ENCODE assay signal across 14 cellular contexts in the genomic region with DNA sequence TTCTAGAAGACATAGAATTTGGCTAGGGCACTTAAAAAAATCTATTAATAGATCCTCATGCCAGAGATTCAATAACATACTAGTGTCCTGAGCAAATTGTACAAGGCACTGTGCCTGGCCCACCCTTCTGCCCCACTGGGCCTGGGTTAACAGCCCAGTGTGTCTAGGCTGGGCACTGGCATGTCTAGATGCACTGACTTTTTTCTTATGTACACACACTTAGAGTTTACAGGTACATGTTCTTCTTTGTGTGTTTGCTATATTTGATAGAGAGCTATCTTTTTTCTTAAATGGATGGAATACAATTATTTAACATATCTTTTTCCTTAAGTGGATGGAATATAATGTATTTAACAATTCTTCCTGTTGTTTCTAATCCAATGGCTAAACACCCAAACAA.
DNase-seq lines count a peak whose midpoint lies in the region; ATAC-seq and TF ChIP-seq lines count a peak whose summit lies in the region.
"Had no signal": no experiment of that assay in that cellular context is flagged by ENCODE, and none has a peak within 500 bp of the region (broad histone marks: within the 10 kb centered on the region; RNA-seq: fewer than 3 reads in every experiment).

No MANE protein-coding gene starts in this region.

- H4K20me1 ChIP-seq in PC-3 (ENCODE audit: low read length) = no peaks in the 10 kb centered on the region

- CTCF ChIA-PET in PC-3 (lab: Charles Lee) = no interaction called here

- no TSS peak for BruUV-seq in PC-3 (replicated peaks; lab: Mats Ljungman, UMichigan)

- H3K36me3 ChIP-seq in PC-3 (ENCODE audit: low read depth, low read length) (no peaks in the 10 kb centered on the region), psoas muscle (ENCODE audit: insufficient read depth in 1 of 2, low read depth in 1 of 2) (no peaks in the 10 kb centered on the region)
- H3K36me3 ChIP-seq: colonic mucosa had no signal

- H3K27me3 ChIP-seq in PC-3 (ENCODE audit: low read length) = no peaks in the 10 kb centered on the region
- H3K27me3 ChIP-seq in foreskin keratinocyte = peaks cover 9% of the 10 kb centered on the region
- H3K27me3 ChIP-seq in psoas muscle (ENCODE audit: insufficient read depth in 3 of 3, low read length in 2 of 3) = no peaks in the 10 kb centered on the region
- H3K27me3 ChIP-seq: colonic mucosa had no signal

- H3K4me2 ChIP-seq in PC-3 (ENCODE audit: low read length) = peak overlapping the region; percentile 79

- no peak for ATAC-seq in PC-3
- ATAC-seq in foreskin keratinocyte = no peak
- no peak for ATAC-seq in psoas muscle
- ATAC-seq in GM18517 (IDR thresholded peaks at IDR 0.05; ENCODE audit: unreplicated experiment) = no peak
- ATAC-seq in HG03159 (IDR thresholded peaks at IDR 0.05; ENCODE audit: unreplicated experiment) = no peak
- ATAC-seq: T-helper 17 cell had no signal

- H3K9me2 ChIP-seq in PC-3 (replicated peaks; ENCODE audit: low read length) = no peaks in the 10 kb centered on the region

- TF ChIP-seq CTCF in 22Rv1 (IDR thresholded peaks at IDR 0.05) (no peak), PC-3 (conservative IDR thresholded peaks at IDR 0.05; ENCODE audit: low read depth, low read length) (no peak), foreskin keratinocyte (conservative IDR thresholded peaks at IDR 0.05) (no peak), psoas muscle (IDR thresholded peaks at IDR 0.05) (no peak)

- H3K27ac ChIP-seq in 22Rv1 (peak overlapping the region; percentile 39), PC-3 (ENCODE audit: low read length) (peak overlapping the region; percentile 84), foreskin keratinocyte (peak overlapping the region; percentile 68), psoas muscle (peak overlapping the region; percentile 92)
- H3K27ac ChIP-seq: colonic mucosa had no signal

- no peaks in the 10 kb centered on the region for H3K79me2 ChIP-seq in PC-3 (ENCODE audit: low read length)

- H3K4me1 ChIP-seq in PC-3 (ENCODE audit: insufficient read depth, low read length) = peaks cover 23% of the 10 kb centered on the region
- peaks cover 19% of the 10 kb centered on the region for H3K4me1 ChIP-seq in foreskin keratinocyte
- peaks cover 30% of the 10 kb centered on the region for H3K4me1 ChIP-seq in psoas muscle
- H3K4me1 ChIP-seq: colonic mucosa had no signal

- no peaks in the 10 kb centered on the region for H3F3A ChIP-seq in PC-3 (ENCODE audit: low read length, unreplicated experiment)

- H3K9me3 ChIP-seq in PC-3 (ENCODE audit: low read length) = no peaks in the 10 kb centered on the region
- H3K9me3 ChIP-seq in psoas muscle = peaks cover 7% of the 10 kb centered on the region
- H3K9me3 ChIP-seq: colonic mucosa had no signal

- peak overlapping the region; percentile 28 for H3K9ac ChIP-seq in PC-3 (ENCODE audit: low read length)

- DNase-seq in PC-3 (no peak), foreskin keratinocyte (no peak), psoas muscle (no peak), posterior cingulate gyrus (no peak), cerebellar nuclear complex (lab: John Stamatoyannopoulos, UW) (no peak)
- DNase-seq: activated B cell treated with CpG ODN at 0.5 μM for 24 hours; colonic mucosa; COR-L47; NCI-H1417 treated with DMSO at 0.1 percent for 48 hours; stimulated activated naive CD4-positive, alpha-beta T cell treated with Interleukin-2 at 50 U/mL for 16 hours; T-helper 17 cell had no signal

- POLR2A ChIA-PET in PC-3 (lab: Charles Lee; ENCODE audit: unreplicated experiment) = no interaction called here

- no peak overlapping the region for H3K4me3 ChIP-seq in PC-3 (ENCODE audit: low read length)
- H3K4me3 ChIP-seq in psoas muscle = no peak overlapping the region
- H3K4me3 ChIP-seq: colonic mucosa had no signal

- no peak overlapping the region for H2AFZ ChIP-seq in PC-3 (ENCODE audit: low read length)

- intact Hi-C loops in PC-3 (cut with micrococcal nuclease) = no loop called here
- intact Hi-C loops in psoas muscle (cut with DNase I) = no loop called here
- intact Hi-C loops in posterior cingulate gyrus (cut with DNase I) = no loop called here

Comparison
In these comparisons a context has a peak if more than half of its experiments do, and no peak if none do; other contexts are left out.
1. H3K27ac ChIP-seq: peak in every context shown above with its lines; median percentile 92 in psoas muscle; 84 in PC-3; 68 in foreskin keratinocyte; 39 in 22Rv1.